ENCODE assay signal across 11 cellular contexts in genomic region chr16:67470314-67470713, GRCh38. TPM values are rescaled to one million over a fixed set of nuclear protein-coding genes. Genes with fewer than 3 reads are reported as not detected.
DNase-seq lines count a peak whose midpoint lies in the region; ATAC-seq and TF ChIP-seq lines count a peak whose summit lies in the region.
"Had no signal": no experiment of that assay in that cellular context is flagged by ENCODE, and none has a peak within 500 bp of the region (broad histone marks: within the 10 kb centered on the region; RNA-seq: fewer than 3 reads in every experiment).

No MANE protein-coding gene starts in this region.

- H3K4me3 ChIP-seq in MG63 = no peak overlapping the region
- H3K4me3 ChIP-seq in stomach = no peak overlapping the region

- ATAC-seq in activated T-helper 17 cell treated with anti-CD3 and anti-CD28 coated beads, Interleukin-2, amount 50 U/mL, for 72 hours (replicated peaks) = no peak
- ATAC-seq in HG02763 (IDR thresholded peaks at IDR 0.05; ENCODE audit: unreplicated experiment) (no peak), HG03457 (IDR thresholded peaks at IDR 0.05; ENCODE audit: unreplicated experiment) (no peak)
- ATAC-seq in activated T-cell treated with anti-CD3 and anti-CD28 coated beads, Interleukin-2, amount 50 U/mL, for 4 hours = no peak

- H3K4me3 Mint-ChIP-seq in activated T-helper 17 cell treated with anti-CD3 and anti-CD28 coated beads, Interleukin-2, amount 50 U/mL, for 72 hours = no peak overlapping the region
- no peak overlapping the region for H3K4me3 Mint-ChIP-seq in activated T-cell treated with anti-CD3 and anti-CD28 coated beads, Interleukin-2, amount 50 U/mL, for 4 hours

- no peak for TF ChIP-seq CTCF in stomach (IDR thresholded peaks at IDR 0.05)

- 15 to 38% (median 30%) methylated on average over 7 of the region's 7 CpGs for WGBS in stomach, 5 donors

- no peaks in the 10 kb centered on the region for H3K9me3 Mint-ChIP-seq in activated T-helper 17 cell treated with anti-CD3 and anti-CD28 coated beads, Interleukin-2, amount 50 U/mL, for 72 hours
- no peaks in the 10 kb centered on the region for H3K9me3 Mint-ChIP-seq in activated T-cell treated with anti-CD3 and anti-CD28 coated beads, Interleukin-2, amount 50 U/mL, for 4 hours

- H3K27ac Mint-ChIP-seq in activated T-helper 17 cell treated with anti-CD3 and anti-CD28 coated beads, Interleukin-2, amount 50 U/mL, for 72 hours = peak overlapping the region; percentile 67

- H3K36me3 ChIP-seq in MG63 (no peaks in the 10 kb centered on the region; the same call in 1 of the 2 replicates), stomach (peaks cover 0 to 3% (median 0%) of the 10 kb centered on the region in 4 donors)

- no peaks in the 10 kb centered on the region for H3K36me3 Mint-ChIP-seq in activated T-helper 17 cell treated with anti-CD3 and anti-CD28 coated beads, Interleukin-2, amount 50 U/mL, for 72 hours (ENCODE audit: low read depth)
- peaks cover 10% of the 10 kb centered on the region for H3K36me3 Mint-ChIP-seq in activated T-cell treated with anti-CD3 and anti-CD28 coated beads, Interleukin-2, amount 50 U/mL, for 4 hours (ENCODE audit: insufficient read depth)

- H3K27me3 ChIP-seq in MG63 = no peaks in the 10 kb centered on the region
- no peaks in the 10 kb centered on the region for H3K27me3 ChIP-seq in stomach

- intact Hi-C loops in stomach (cut with DNase I; ENCODE audit: low total_unique reads) = no loop called here

- no peaks in the 10 kb centered on the region for H3K27me3 Mint-ChIP-seq in activated T-helper 17 cell treated with anti-CD3 and anti-CD28 coated beads, Interleukin-2, amount 50 U/mL, for 72 hours
- H3K27me3 Mint-ChIP-seq in activated T-cell treated with anti-CD3 and anti-CD28 coated beads, Interleukin-2, amount 50 U/mL, for 4 hours (ENCODE audit: low read depth) = no peaks in the 10 kb centered on the region

- H3K9me3 ChIP-seq in MG63 (no peaks in the 10 kb centered on the region), stomach (no peaks in the 10 kb centered on the region)

- H3K4me1 Mint-ChIP-seq in activated T-helper 17 cell treated with anti-CD3 and anti-CD28 coated beads, Interleukin-2, amount 50 U/mL, for 72 hours = peaks cover 26% of the 10 kb centered on the region
- peaks cover 51% of the 10 kb centered on the region for H3K4me1 Mint-ChIP-seq in activated T-cell treated with anti-CD3 and anti-CD28 coated beads, Interleukin-2, amount 50 U/mL, for 4 hours (ENCODE audit: low read depth)

- peaks cover 25 to 85% (median 49%) of the 10 kb centered on the region in 4 donors for H3K4me1 ChIP-seq in stomach

- no peak for TF ChIP-seq POLR2A in stomach (IDR thresholded peaks at IDR 0.05)

- peak; percentile 22 for DNase-seq in MG63
- DNase-seq in hippocampal formation (lab: John Stamatoyannopoulos, UW) = peak; percentile 92
- DNase-seq in stomach = peak; percentile 91
- no peak for DNase-seq in activated T-cell treated with anti-CD3 and anti-CD28 coated beads, Interleukin-2, amount 50 U/mL, for 4 hours
- DNase-seq in activated gamma-delta T cell (lab: John Stamatoyannopoulos, UW) = no peak

- no peak for TF ChIP-seq EP300 in stomach (IDR thresholded peaks at IDR 0.05)

- peak overlapping the region in 1 of 5 donors; percentile 42 for H3K27ac ChIP-seq in stomach

RNA-seq across cellular contexts. Expression of gene ATP6V0D1, which starts 10.6 kb away (rescaled TPM):
- total RNA-seq in MG63 (2014; rRNA removed; shearing (Covaris generic); ENCODE audit: low replicate concordance) = 30.8 and 42.3 TPM in 2 replicates
- 10 to 100 TPM; 20.6 to 42.1 TPM for total RNA-seq in activated T-helper 17 cell treated with anti-CD3 and anti-CD28 coated beads, Interleukin-2, amount 50 U/mL, for 72 hours
- total RNA-seq in stomach = 100 to 1,000 TPM in 1 of 5 donors, 10 to 100 TPM in 4; 23.5 to 102 (median 72.2) TPM
- 100 to 1,000 TPM in 1 of 3 donors, 10 to 100 TPM in 2; 36.5 to 102 (median 57.7) TPM for polyA plus RNA-seq in stomach
- 10 to 100 TPM; 36.0 to 49.1 (median 44.5) TPM for total RNA-seq in activated T-cell treated with anti-CD3 and anti-CD28 coated beads, Interleukin-2, amount 50 U/mL, for 4 hours

RNA-seq across cellular contexts. Expression of gene AGRP, which starts 13.0 kb away (rescaled TPM):
- total RNA-seq in MG63 (2014; rRNA removed; shearing (Covaris generic); ENCODE audit: low replicate concordance) = not detected in 2 replicates
- total RNA-seq in activated T-helper 17 cell treated with anti-CD3 and anti-CD28 coated beads, Interleukin-2, amount 50 U/mL, for 72 hours = not detected
- total RNA-seq in stomach = not detected
- not detected for polyA plus RNA-seq in stomach
- total RNA-seq in activated T-cell treated with anti-CD3 and anti-CD28 coated beads, Interleukin-2, amount 50 U/mL, for 4 hours = not detected
- total RNA-seq: HT1080, mesenteric fat pad, subcutaneous adipose tissue had no signal

RNA-seq across cellular contexts. Expression of gene HSD11B2, which starts 39.4 kb away (rescaled TPM):
- not detected in 2 replicates for total RNA-seq in MG63 (2014; rRNA removed; shearing (Covaris generic); ENCODE audit: low replicate concordance)
- total RNA-seq in activated T-helper 17 cell treated with anti-CD3 and anti-CD28 coated beads, Interleukin-2, amount 50 U/mL, for 72 hours = 1 to 10 TPM in 1 of 2 donors, under 1 TPM in 1; 0.21 to 1.4 TPM
- 100 to 1,000 TPM in 1 of 5 donors, 10 to 100 TPM in 1, 1 to 10 TPM in 1, under 1 TPM in 1, not detected in 1; 0.89 to 837 (median 9.6) TPM for total RNA-seq in stomach
- polyA plus RNA-seq in stomach = 10 to 100 TPM in 1 of 3 donors, 1 to 10 TPM in 2; 1.5 to 16.7 (median 2.9) TPM
- total RNA-seq in activated T-cell treated with anti-CD3 and anti-CD28 coated beads, Interleukin-2, amount 50 U/mL, for 4 hours = 1 to 10 TPM; 3.9 to 6.1 (median 5.2) TPM

RNA-seq across cellular contexts. Expression of gene ZDHHC1, which starts 54.0 kb away (rescaled TPM):
- total RNA-seq in MG63 (2014; rRNA removed; shearing (Covaris generic); ENCODE audit: low replicate concordance) = 2.3 TPM in 1 of 2 replicates, not detected in the other
- under 1 TPM; 0.52 to 0.74 TPM for total RNA-seq in activated T-helper 17 cell treated with anti-CD3 and anti-CD28 coated beads, Interleukin-2, amount 50 U/mL, for 72 hours
- total RNA-seq in stomach = 10 to 100 TPM in 2 of 5 donors, 1 to 10 TPM in 2, not detected in 1; 6.1 to 33.6 (median 11.6) TPM
- polyA plus RNA-seq in stomach = 1 to 10 TPM; 2.0 to 4.7 (median 4.4) TPM
- total RNA-seq in activated T-cell treated with anti-CD3 and anti-CD28 coated beads, Interleukin-2, amount 50 U/mL, for 4 hours = under 1 TPM; 0.61 to 0.99 (median 0.79) TPM

RNA-seq across cellular contexts. Expression of gene RIPOR1, which starts 58.3 kb away (rescaled TPM):
- total RNA-seq in MG63 (2014; rRNA removed; shearing (Covaris generic); ENCODE audit: low replicate concordance) = 3.1 and 5.0 TPM in 2 replicates
- total RNA-seq in activated T-helper 17 cell treated with anti-CD3 and anti-CD28 coated beads, Interleukin-2, amount 50 U/mL, for 72 hours = 10 to 100 TPM; 30.4 to 57.0 TPM
- 100 to 1,000 TPM in 2 of 5 donors, 10 to 100 TPM in 3; 24.0 to 159 (median 38.4) TPM for total RNA-seq in stomach
- polyA plus RNA-seq in stomach = 10 to 100 TPM; 17.2 to 29.5 (median 23.4) TPM
- total RNA-seq in activated T-cell treated with anti-CD3 and anti-CD28 coated beads, Interleukin-2, amount 50 U/mL, for 4 hours = 10 to 100 TPM; 17.9 to 26.2 (median 18.0) TPM

Comparison
In these comparisons a context has a peak if more than half of its experiments do, and no peak if none do; other contexts are left out.
1. DNase-seq: peak in MG63 (single experiment), hippocampal formation (2 of 2) and stomach (single experiment); none in activated T-cell treated with anti-CD3 and anti-CD28 coated beads, Interleukin-2, amount 50 U/mL, for 4 hours (single experiment) and activated gamma-delta T cell (single experiment).